ENCODE assay signal across 30 cellular contexts in the genomic region with DNA sequence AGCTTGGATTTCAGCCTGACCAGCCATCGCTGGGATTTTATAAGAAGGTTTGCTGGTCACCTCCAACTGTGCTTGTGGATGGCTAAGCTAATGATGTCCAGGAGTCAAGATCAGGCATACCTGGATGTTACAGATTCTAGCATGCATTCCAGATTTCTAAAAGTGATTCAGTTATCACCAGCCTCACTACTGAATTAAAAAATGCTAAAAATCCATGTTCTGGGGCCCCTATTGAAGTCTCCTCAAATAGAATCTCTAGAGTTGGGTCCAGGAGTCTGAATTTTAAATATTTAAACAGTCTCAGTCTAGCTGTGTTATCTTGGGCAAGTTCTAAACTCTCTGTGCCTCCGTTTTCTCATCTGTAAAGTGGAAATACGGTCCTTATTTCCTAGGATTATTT. TPM values are rescaled to one million over a fixed set of nuclear protein-coding genes. Genes with fewer than 3 reads are reported as not detected.
DNase-seq lines count a peak whose midpoint lies in the region; ATAC-seq, FAIRE-seq and TF ChIP-seq lines count a peak whose summit lies in the region.
"Had no signal": no experiment of that assay in that cellular context is flagged by ENCODE, and none has a peak within 500 bp of the region (broad histone marks: within the 10 kb centered on the region; RNA-seq: fewer than 3 reads in every experiment).

No MANE protein-coding gene starts in this region.

- H3K36me3 Mint-ChIP-seq in activated CD4-positive, alpha-beta T cell treated with anti-CD3 and anti-CD28 coated beads for 36 hours (ENCODE audit: low read depth), result peaks cover 58% of the 10 kb centered on the region
- peaks cover 33% of the 10 kb centered on the region for H3K36me3 Mint-ChIP-seq in activated naive CD8-positive, alpha-beta T cell treated with anti-CD3 and anti-CD28 coated beads, Interleukin-2, amount 50 U/mL, for 24 hours (ENCODE audit: low read depth)

- peaks cover 13% of the 10 kb centered on the region for H3K4me1 ChIP-seq in smooth muscle cell (ENCODE audit: low read depth)

- H3K9me3 ChIP-seq in smooth muscle cell (replicated peaks; ENCODE audit: low read depth) (no peaks in the 10 kb centered on the region), MG63 (no peaks in the 10 kb centered on the region)
- H3K9me3 ChIP-seq: colonic mucosa, right lobe of liver, SK-N-SH had no signal

- 72% methylated on average over 3 of the region's 3 CpGs for WGBS in smooth muscle cell (ENCODE audit: low lambda C conversion rate)

- POLR2A ChIA-PET in activated CD4-positive, alpha-beta T cell treated with anti-CD3 and anti-CD28 coated beads for 36 hours (lab: Charles Lee), result interaction anchor here (0.7 to 1.0 kb wide), 4 partner anchors 32 to 1211 kb away, joined by 3 to 6 read pairs (median 4); no protein-coding TSS in a partner anchor

- no peaks in the 10 kb centered on the region for H3K36me3 ChIP-seq in smooth muscle cell (ENCODE audit: low read depth)
- peaks cover 5% of the 10 kb centered on the region; the same call in 1 of the 2 replicates for H3K36me3 ChIP-seq in MG63
- H3K36me3 ChIP-seq: cardiac muscle cell, colonic mucosa, right lobe of liver had no signal

- no peaks in the 10 kb centered on the region for H3K27me3 Mint-ChIP-seq in activated CD4-positive, alpha-beta T cell treated with anti-CD3 and anti-CD28 coated beads for 36 hours
- no peaks in the 10 kb centered on the region for H3K27me3 Mint-ChIP-seq in activated naive CD8-positive, alpha-beta T cell treated with anti-CD3 and anti-CD28 coated beads, Interleukin-2, amount 50 U/mL, for 24 hours

- H4K20me1 ChIP-seq in smooth muscle cell (ENCODE audit: low read depth), result peaks cover 66% of the 10 kb centered on the region

- peaks cover 84% of the 10 kb centered on the region for H3K79me2 ChIP-seq in smooth muscle cell (ENCODE audit: low read depth)

- no peak for TF ChIP-seq POLR2A in GM12892 (IDR thresholded peaks at IDR 0.05; ENCODE audit: low read depth, low read length)

- peak overlapping the region; percentile 16 for H3K27ac ChIP-seq in smooth muscle cell (ENCODE audit: low read depth)
- H3K27ac ChIP-seq: cardiac muscle cell, colonic mucosa, PC-9, right lobe of liver had no signal

- peak overlapping the region; percentile 26 for H3K4me3 Mint-ChIP-seq in activated CD4-positive, alpha-beta T cell treated with anti-CD3 and anti-CD28 coated beads for 36 hours
- no peak overlapping the region for H3K4me3 Mint-ChIP-seq in activated naive CD8-positive, alpha-beta T cell treated with anti-CD3 and anti-CD28 coated beads, Interleukin-2, amount 50 U/mL, for 24 hours

- H2AFZ ChIP-seq in smooth muscle cell (ENCODE audit: low read depth), result no peak overlapping the region
- H2AFZ ChIP-seq: PC-9 had no signal

- H3K27me3 ChIP-seq in smooth muscle cell (ENCODE audit: low read depth), result no peaks in the 10 kb centered on the region
- no peaks in the 10 kb centered on the region for H3K27me3 ChIP-seq in MG63
- H3K27me3 ChIP-seq: cardiac muscle cell, colonic mucosa, right lobe of liver had no signal

- no peak overlapping the region for H3K9ac ChIP-seq in smooth muscle cell (ENCODE audit: low read depth)
- H3K9ac ChIP-seq: SK-N-SH had no signal

- H3K9me3 Mint-ChIP-seq in activated CD4-positive, alpha-beta T cell treated with anti-CD3 and anti-CD28 coated beads for 36 hours (ENCODE audit: low read depth), result peaks cover 2% of the 10 kb centered on the region
- H3K9me3 Mint-ChIP-seq in activated naive CD8-positive, alpha-beta T cell treated with anti-CD3 and anti-CD28 coated beads, Interleukin-2, amount 50 U/mL, for 24 hours, result no peaks in the 10 kb centered on the region
- H3K9me3 Mint-ChIP-seq: activated naive CD4-positive, alpha-beta T cell treated with anti-CD3 and anti-CD28 coated beads, Interleukin-2, amount 50 U/mL, for 72 hours; T-helper 1 cell treated with Interleukin-12 subunit alpha and Interleukin-12 subunit beta and Interleukin-4 antibody, amounts not matched to agents 30 μg/mL and 1 μg/mL, for 36 hours had no signal

- H3K27ac Mint-ChIP-seq in activated CD4-positive, alpha-beta T cell treated with anti-CD3 and anti-CD28 coated beads for 36 hours, result peak overlapping the region; percentile 63
- peak overlapping the region; percentile 59 for H3K27ac Mint-ChIP-seq in activated naive CD8-positive, alpha-beta T cell treated with anti-CD3 and anti-CD28 coated beads, Interleukin-2, amount 50 U/mL, for 24 hours
- H3K27ac Mint-ChIP-seq: T-helper 1 cell treated with Interleukin-12 subunit alpha and Interleukin-12 subunit beta and Interleukin-4 antibody, amounts not matched to agents 30 μg/mL and 1 μg/mL, for 36 hours had no signal

- CTCF ChIA-PET in activated CD4-positive, alpha-beta T cell treated with anti-CD3 and anti-CD28 coated beads for 36 hours (lab: Charles Lee), result interaction anchor here (0.7 to 2.2 kb wide), 7 partner anchors 24 to 338 kb away, joined by 3 to 10 read pairs (median 4); no protein-coding TSS in a partner anchor

- no peak for ATAC-seq in activated CD4-positive, alpha-beta T cell treated with anti-CD3 and anti-CD28 coated beads for 36 hours
- no peak for ATAC-seq in activated naive CD8-positive, alpha-beta T cell treated with anti-CD3 and anti-CD28 coated beads, Interleukin-2, amount 50 U/mL, for 24 hours
- no peak for ATAC-seq in HG02678 (IDR thresholded peaks at IDR 0.05; ENCODE audit: unreplicated experiment)
- ATAC-seq: activated naive CD4-positive, alpha-beta T cell treated with anti-CD3 and anti-CD28 coated beads, Interleukin-2, amount 50 U/mL, for 72 hours; left ventricle myocardium superior; right lobe of liver; Right ventricle myocardium inferior had no signal

- peaks cover 49% of the 10 kb centered on the region for H3K4me1 Mint-ChIP-seq in activated CD4-positive, alpha-beta T cell treated with anti-CD3 and anti-CD28 coated beads for 36 hours
- peaks cover 53% of the 10 kb centered on the region for H3K4me1 Mint-ChIP-seq in activated naive CD8-positive, alpha-beta T cell treated with anti-CD3 and anti-CD28 coated beads, Interleukin-2, amount 50 U/mL, for 24 hours

- no peak overlapping the region for H3K4me3 ChIP-seq in smooth muscle cell
- no peak overlapping the region for H3K4me3 ChIP-seq in MG63
- H3K4me3 ChIP-seq: cardiac muscle cell, colonic mucosa, PC-9, right lobe of liver had no signal

- peak overlapping the region; percentile 41 for H3K4me2 ChIP-seq in smooth muscle cell
- H3K4me2 ChIP-seq: PC-9, SK-N-SH had no signal

- FAIRE-seq in GM12892 (lab: Jason Lieb, UNC), result peak; percentile 81
- FAIRE-seq: GM18507 had no signal

- peaks cover 26% of the 10 kb centered on the region for H3F3A ChIP-seq in smooth muscle cell (ENCODE audit: low read depth)

- no peak for TF ChIP-seq CTCF in smooth muscle cell (IDR thresholded peaks at IDR 0.05; ENCODE audit: borderline replicate concordance, insufficient read depth, poor library complexity, severe bottlenecking)

- DNase-seq in activated CD4-positive, alpha-beta T cell treated with anti-CD3 and anti-CD28 coated beads for 36 hours, result no peak
- DNase-seq in activated CD4-positive, alpha-beta T cell treated with anti-CD3 and anti-CD28 coated beads for 1 hour, result no peak
- DNase-seq in GM12892 (ENCODE audit: insufficient read length) (no peak), smooth muscle cell (lab: John Stamatoyannopoulos, UW; ENCODE audit: unreplicated experiment) (no peak), NCI-H1092 (lab: John Stamatoyannopoulos, UW) (no peak), MG63 (no peak)
- no peak for DNase-seq in activated naive CD8-positive, alpha-beta T cell treated with anti-CD3 and anti-CD28 coated beads, Interleukin-2, amount 50 U/mL, for 24 hours
- DNase-seq: 8988T; activated CD4-positive, alpha-beta T cell treated with anti-CD3 and anti-CD28 coated beads, Interleukin-2, amount 50 U/mL, for 48 hours; activated CD8-positive, alpha-beta memory T cell treated with anti-CD3 and anti-CD28 coated beads, Interleukin-2, amount 50 U/mL, for 4 hours; aorta; Calu3; colonic mucosa; DND-41; effector CD8-positive, alpha-beta T cell; left ventricle myocardium superior; NCI-H2081 treated with DMSO at 0.1 percent for 48 hours; NCI-H526 treated with DMSO at 0.1 percent for 48 hours; NK-92 treated with Interleukin-12 subunit alpha and Interleukin-12 subunit beta, amount 100 ng/mL, for 24 hours; PC-9; posterior cingulate gyrus; right lobe of liver; SK-N-SH; stimulated activated CD8-positive, alpha-beta memory T cell treated with anti-CD3 and anti-CD28 coated beads, Interleukin-4, amount 100 ng/mL, for 48 hours had no signal

- intact Hi-C loops in activated CD4-positive, alpha-beta T cell treated with anti-CD3 and anti-CD28 coated beads for 36 hours (cut with DNase I, micrococcal nuclease), result loop anchor here in 1 of 2 experiments (2.0 kb wide), 1 partner anchor 22 kb away; no protein-coding TSS in a partner anchor

RNA-seq across cellular contexts. Expression of a gene that starts 5.0 kb away (rescaled TPM):
- 100 to 1,000 TPM in 1 of 2 experiments, 10 to 100 TPM in 1; 73.8 to 106 TPM for total RNA-seq in activated CD4-positive, alpha-beta T cell treated with anti-CD3 and anti-CD28 coated beads for 36 hours
- 15.3 TPM for polyA plus RNA-seq in GM12892 (2012; ENCODE audit: missing spikeins)
- total RNA-seq in smooth muscle cell, result 67.6 and 69.4 TPM in 2 replicates
- polyA plus RNA-seq in smooth muscle cell, result 49.0 and 52.7 TPM in 2 replicates
- 12.8 and 15.3 TPM in 2 replicates for total RNA-seq in MG63 (2014; rRNA removed; shearing (Covaris generic); ENCODE audit: low replicate concordance)
